In genomic region chr5:112977440-112977861, GRCh38 we compare ENCODE assay signal across 8 cellular contexts. TPM values are rescaled to one million over a fixed set of nuclear protein-coding genes. Genes with fewer than 3 reads are reported as not detected.
A peak's percentile ranks its signal among the peaks of the same experiment; 100 is the strongest.
DNase-seq lines count a peak whose midpoint lies in the region; ATAC-seq and TF ChIP-seq lines count a peak whose summit lies in the region.

No MANE protein-coding gene starts in this region.

- H3K4me2 ChIP-seq in smooth muscle cell = peak overlapping the region; percentile 82

- no peak for ATAC-seq in activated T-cell treated with anti-CD3 and anti-CD28 coated beads, Interleukin-2, amount 50 U/mL, for 4 hours
- ATAC-seq in HG03520 (IDR thresholded peaks at IDR 0.05; ENCODE audit: unreplicated experiment) = no peak

- H3K9me3 ChIP-seq in right atrium auricular region (no peaks in the 10 kb centered on the region), smooth muscle cell (replicated peaks; ENCODE audit: low read depth) (no peaks in the 10 kb centered on the region)

- no peak for TF ChIP-seq CTCF in right atrium auricular region (IDR thresholded peaks at IDR 0.05)
- no peak for TF ChIP-seq CTCF in smooth muscle cell (IDR thresholded peaks at IDR 0.05; ENCODE audit: borderline replicate concordance, insufficient read depth, poor library complexity, severe bottlenecking)

- H3K4me3 ChIP-seq in right atrium auricular region (peak overlapping the region; percentile 89 to 93), smooth muscle cell (peak overlapping the region; percentile 89)

- WGBS in smooth muscle cell (ENCODE audit: low lambda C conversion rate) = 2% methylated on average over 16 of the region's 16 CpGs

- H2AFZ ChIP-seq in smooth muscle cell (ENCODE audit: low read depth) = peak overlapping the region; percentile 98

- H3K79me2 ChIP-seq in smooth muscle cell (ENCODE audit: low read depth) = peaks cover 55% of the 10 kb centered on the region

- H3K36me3 ChIP-seq in right atrium auricular region = no peaks in the 10 kb centered on the region
- H3K36me3 ChIP-seq in smooth muscle cell (ENCODE audit: low read depth) = no peaks in the 10 kb centered on the region

- H3K27ac ChIP-seq in right atrium auricular region (peak overlapping the region; percentile 91 to 93), smooth muscle cell (ENCODE audit: low read depth) (peak overlapping the region; percentile 63)

- peaks cover 48% of the 10 kb centered on the region for H4K20me1 ChIP-seq in smooth muscle cell (ENCODE audit: low read depth)

- H3F3A ChIP-seq in smooth muscle cell (ENCODE audit: low read depth) = no peaks in the 10 kb centered on the region

- POLR2A ChIA-PET in activated CD4-positive, alpha-beta memory T cell treated with anti-CD3 and anti-CD28 coated beads, Interleukin-2, amount 10 ng/mL, durations not matched to agents 7 days and 5 days (lab: Charles Lee) = no interaction called here

- DNase-seq in activated T-cell treated with anti-CD3 and anti-CD28 coated beads, Interleukin-2, amount 50 U/mL, for 4 hours = no peak
- DNase-seq in activated T-cell treated with anti-CD3 and anti-CD28 coated beads, Interleukin-2, amount 50 U/mL, for 1 hour = no peak
- DNase-seq in activated CD4-positive, alpha-beta memory T cell treated with anti-CD3 and anti-CD28 coated beads, Interleukin-2, amount 10 ng/mL, durations not matched to agents 7 days and 5 days = no peak
- no peak for DNase-seq in right atrium auricular region (ENCODE audit: low spot score)
- no peak for DNase-seq in smooth muscle cell (lab: John Stamatoyannopoulos, UW; ENCODE audit: unreplicated experiment)
- no peak for DNase-seq in NCI-H345 treated with DMSO at 0.1 percent for 48 hours (lab: John Stamatoyannopoulos, UW; ENCODE audit: unreplicated experiment)
- no peak for DNase-seq in activated CD4-positive, CD25-positive, alpha-beta regulatory T cell treated with anti-CD3 and anti-CD28 coated beads, Interleukin-2, amount 50 U/mL, for 72 hours

- H3K27ac Mint-ChIP-seq in activated CD4-positive, alpha-beta memory T cell treated with anti-CD3 and anti-CD28 coated beads, Interleukin-2, amount 10 ng/mL, durations not matched to agents 7 days and 5 days = peak overlapping the region; percentile 96

- H3K4me1 ChIP-seq in right atrium auricular region (peaks cover 0 to 31% of the 10 kb centered on the region in 2 donors), smooth muscle cell (ENCODE audit: low read depth) (peaks cover 24% of the 10 kb centered on the region)

- peaks cover 45% of the 10 kb centered on the region for H3K4me1 Mint-ChIP-seq in activated T-cell treated with anti-CD3 and anti-CD28 coated beads, Interleukin-2, amount 50 U/mL, for 4 hours (ENCODE audit: low read depth)
- peaks cover 51% of the 10 kb centered on the region for H3K4me1 Mint-ChIP-seq in activated CD4-positive, alpha-beta memory T cell treated with anti-CD3 and anti-CD28 coated beads, Interleukin-2, amount 10 ng/mL, durations not matched to agents 7 days and 5 days

- H3K27me3 ChIP-seq in right atrium auricular region (no peaks in the 10 kb centered on the region), smooth muscle cell (ENCODE audit: low read depth) (no peaks in the 10 kb centered on the region)

- no peaks in the 10 kb centered on the region for H3K27me3 Mint-ChIP-seq in activated T-cell treated with anti-CD3 and anti-CD28 coated beads, Interleukin-2, amount 50 U/mL, for 4 hours (ENCODE audit: low read depth)
- H3K27me3 Mint-ChIP-seq in activated CD4-positive, alpha-beta memory T cell treated with anti-CD3 and anti-CD28 coated beads, Interleukin-2, amount 10 ng/mL, durations not matched to agents 7 days and 5 days = no peaks in the 10 kb centered on the region

- CTCF ChIA-PET in activated CD4-positive, alpha-beta memory T cell treated with anti-CD3 and anti-CD28 coated beads, Interleukin-2, amount 10 ng/mL, durations not matched to agents 7 days and 5 days (lab: Charles Lee) = no interaction called here

- peaks cover 7% of the 10 kb centered on the region for H3K36me3 Mint-ChIP-seq in activated T-cell treated with anti-CD3 and anti-CD28 coated beads, Interleukin-2, amount 50 U/mL, for 4 hours (ENCODE audit: insufficient read depth)
- H3K36me3 Mint-ChIP-seq in activated CD4-positive, alpha-beta memory T cell treated with anti-CD3 and anti-CD28 coated beads, Interleukin-2, amount 10 ng/mL, durations not matched to agents 7 days and 5 days (ENCODE audit: low read depth) = peaks cover 44% of the 10 kb centered on the region

- no peaks in the 10 kb centered on the region for H3K9me3 Mint-ChIP-seq in activated T-cell treated with anti-CD3 and anti-CD28 coated beads, Interleukin-2, amount 50 U/mL, for 4 hours
- no peaks in the 10 kb centered on the region for H3K9me3 Mint-ChIP-seq in activated CD4-positive, alpha-beta memory T cell treated with anti-CD3 and anti-CD28 coated beads, Interleukin-2, amount 10 ng/mL, durations not matched to agents 7 days and 5 days

- peak overlapping the region; percentile 75 for H3K9ac ChIP-seq in smooth muscle cell (ENCODE audit: low read depth)

- peak overlapping the region; percentile 100 for H3K4me3 Mint-ChIP-seq in activated T-cell treated with anti-CD3 and anti-CD28 coated beads, Interleukin-2, amount 50 U/mL, for 4 hours
- peak overlapping the region; percentile 99 for H3K4me3 Mint-ChIP-seq in activated CD4-positive, alpha-beta memory T cell treated with anti-CD3 and anti-CD28 coated beads, Interleukin-2, amount 10 ng/mL, durations not matched to agents 7 days and 5 days

RNA-seq across cellular contexts. Expression of gene DCP2, which starts 0.9 kb away (rescaled TPM):
- 10 to 100 TPM; 36.8 to 42.1 (median 41.1) TPM for total RNA-seq in activated T-cell treated with anti-CD3 and anti-CD28 coated beads, Interleukin-2, amount 50 U/mL, for 4 hours
- total RNA-seq in activated CD4-positive, alpha-beta memory T cell treated with anti-CD3 and anti-CD28 coated beads, Interleukin-2, amount 10 ng/mL, durations not matched to agents 7 days and 5 days = 100 to 1,000 TPM; 135 to 138 TPM
- total RNA-seq in right atrium auricular region (10 to 100 TPM; 10.8 to 12.8 TPM), smooth muscle cell (32.1 and 35.3 TPM in 2 replicates)
- 11.6 and 13.3 TPM in 2 replicates for polyA plus RNA-seq in smooth muscle cell

RNA-seq across cellular contexts. Expression of gene REEP5, which starts 55.4 kb away (rescaled TPM):
- 10 to 100 TPM; 53.6 to 60.0 (median 58.7) TPM for total RNA-seq in activated T-cell treated with anti-CD3 and anti-CD28 coated beads, Interleukin-2, amount 50 U/mL, for 4 hours
- 10 to 100 TPM; 95.0 to 96.3 TPM for total RNA-seq in activated CD4-positive, alpha-beta memory T cell treated with anti-CD3 and anti-CD28 coated beads, Interleukin-2, amount 10 ng/mL, durations not matched to agents 7 days and 5 days
- total RNA-seq in right atrium auricular region = 100 to 1,000 TPM in 1 of 2 donors, 10 to 100 TPM in 1; 77.7 to 140 TPM
- total RNA-seq in smooth muscle cell = 46.8 and 59.0 TPM in 2 replicates
- 178 and 215 TPM in 2 replicates for polyA plus RNA-seq in smooth muscle cell
